In the genomic region with DNA sequence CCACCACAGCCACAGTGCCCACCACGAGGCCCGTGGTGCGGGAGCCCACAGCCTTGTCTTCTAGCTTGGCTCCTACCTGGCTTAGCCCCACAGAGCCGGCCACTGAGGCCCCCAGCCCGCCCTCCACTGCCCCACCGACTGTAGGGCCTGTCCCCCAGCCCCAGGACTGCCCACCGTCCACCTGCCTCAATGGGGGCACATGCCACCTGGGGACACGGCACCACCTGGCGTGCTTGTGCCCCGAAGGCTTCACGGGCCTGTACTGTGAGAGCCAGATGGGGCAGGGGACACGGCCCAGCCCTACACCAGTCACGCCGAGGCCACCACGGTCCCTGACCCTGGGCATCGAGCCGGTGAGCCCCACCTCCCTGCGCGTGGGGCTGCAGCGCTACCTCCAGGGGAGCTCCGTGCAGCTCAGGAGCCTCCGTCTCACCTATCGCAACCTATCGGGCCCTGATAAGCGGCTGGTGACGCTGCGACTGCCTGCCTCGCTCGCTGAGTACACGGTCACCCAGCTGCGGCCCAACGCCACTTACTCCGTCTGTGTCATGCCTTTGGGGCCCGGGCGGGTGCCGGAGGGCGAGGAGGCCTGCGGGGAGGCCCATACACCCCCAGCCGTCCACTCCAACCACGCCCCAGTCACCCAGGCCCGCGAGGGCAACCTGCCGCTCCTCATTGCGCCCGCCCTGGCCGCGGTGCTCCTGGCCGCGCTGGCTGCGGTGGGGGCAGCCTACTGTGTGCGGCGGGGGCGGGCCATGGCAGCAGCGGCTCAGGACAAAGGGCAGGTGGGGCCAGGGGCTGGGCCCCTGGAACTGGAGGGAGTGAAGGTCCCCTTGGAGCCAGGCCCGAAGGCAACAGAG, we compare ENCODE assay signal across 28 cellular contexts. TPM values are rescaled to one million over a fixed set of nuclear protein-coding genes. Genes with fewer than 3 reads are reported as not detected.
DNase-seq lines count a peak whose midpoint lies in the region; ATAC-seq and TF ChIP-seq lines count a peak whose summit lies in the region.
"Had no signal": no experiment of that assay in that cellular context is flagged by ENCODE, and none has a peak within 500 bp of the region (broad histone marks: within the 10 kb centered on the region; RNA-seq: fewer than 3 reads in every experiment).

No MANE protein-coding gene starts in this region.

- H3K27me3 Mint-ChIP-seq in stimulated activated naive CD8-positive, alpha-beta T cell treated with anti-CD3 and anti-CD28 coated beads, Interleukin-15, amount 100 ng/mL, for 72 hours = no peaks in the 10 kb centered on the region
- H3K27me3 Mint-ChIP-seq in nephron progenitor cell (ENCODE audit: low read depth, poor library complexity) = peaks cover 3% of the 10 kb centered on the region

- intact Hi-C loops in vagina (cut with DNase I) = no loop called here

- H3K9me3 ChIP-seq in vagina = no peaks in the 10 kb centered on the region
- H3K9me3 ChIP-seq: body of pancreas, colonic mucosa, heart left ventricle, MG63, mucosa of descending colon, neutrophil, uterus had no signal

- H3K36me3 Mint-ChIP-seq in nephron progenitor cell (ENCODE audit: low read depth) = no peaks in the 10 kb centered on the region

- H3K4me3 ChIP-seq in vagina = no peak overlapping the region
- H3K4me3 ChIP-seq: body of pancreas, colonic mucosa, heart left ventricle, MG63, mucosa of descending colon, uterus had no signal

- H3K4me3 Mint-ChIP-seq in stimulated activated naive CD8-positive, alpha-beta T cell treated with anti-CD3 and anti-CD28 coated beads, Interleukin-15, amount 100 ng/mL, for 72 hours = no peak overlapping the region
- H3K4me3 Mint-ChIP-seq in nephron progenitor cell = no peak overlapping the region
- H3K4me3 Mint-ChIP-seq: immature natural killer cell had no signal

- ATAC-seq in stimulated activated naive CD8-positive, alpha-beta T cell treated with anti-CD3 and anti-CD28 coated beads, Interleukin-15, amount 100 ng/mL, for 72 hours = peak; percentile 20
- ATAC-seq in stimulated activated naive CD8-positive, alpha-beta T cell treated with anti-CD3 and anti-CD28 coated beads, Interleukin-15, Interleukin-2, amounts not matched to agents 100 U/mL and 50 U/mL, for 24 hours = no peak
- ATAC-seq: body of pancreas, heart left ventricle, mucosa of descending colon had no signal

- peaks cover 34% of the 10 kb centered on the region for H3K4me1 Mint-ChIP-seq in stimulated activated naive CD8-positive, alpha-beta T cell treated with anti-CD3 and anti-CD28 coated beads, Interleukin-15, amount 100 ng/mL, for 72 hours
- peaks cover 60% of the 10 kb centered on the region for H3K4me1 Mint-ChIP-seq in nephron progenitor cell

- peaks cover 0 to 32% of the 10 kb centered on the region in 2 donors for H3K36me3 ChIP-seq in vagina
- H3K36me3 ChIP-seq: colonic mucosa, uterus had no signal

- no peak overlapping the region for H3K27ac Mint-ChIP-seq in stimulated activated naive CD8-positive, alpha-beta T cell treated with anti-CD3 and anti-CD28 coated beads, Interleukin-15, amount 100 ng/mL, for 72 hours
- H3K27ac Mint-ChIP-seq in nephron progenitor cell = no peak overlapping the region

- H3K4me1 ChIP-seq in vagina = peaks cover 65% of the 10 kb centered on the region
- H3K4me1 ChIP-seq: colonic mucosa had no signal

- H3K27ac ChIP-seq in cingulate gyrus (ENCODE audit: low read depth, low read length) = peak overlapping the region; percentile 14
- H3K27ac ChIP-seq in vagina = peak overlapping the region; percentile 20
- H3K27ac ChIP-seq: body of pancreas, C4-2B, colonic mucosa, neutrophil, VCaP had no signal

- TF ChIP-seq CTCF in nephron progenitor cell (IDR thresholded peaks at IDR 0.05) (no peak), vagina (IDR thresholded peaks at IDR 0.05) (no peak)

- no peaks in the 10 kb centered on the region for H3K9me3 Mint-ChIP-seq in stimulated activated naive CD8-positive, alpha-beta T cell treated with anti-CD3 and anti-CD28 coated beads, Interleukin-15, amount 100 ng/mL, for 72 hours
- no peaks in the 10 kb centered on the region for H3K9me3 Mint-ChIP-seq in nephron progenitor cell

- DNase-seq in stimulated activated naive CD8-positive, alpha-beta T cell treated with anti-CD3 and anti-CD28 coated beads, Interleukin-15, amount 100 ng/mL, for 72 hours = no peak
- no peak for DNase-seq in stimulated activated naive CD8-positive, alpha-beta T cell treated with anti-CD3 and anti-CD28 coated beads, Interleukin-15, Interleukin-2, amounts not matched to agents 100 U/mL and 50 U/mL, for 24 hours
- DNase-seq in nephron progenitor cell (peak; percentile 2), vagina (ENCODE audit: extremely low spot score in 2 of 2) (no peak), NCI-H146 treated with DMSO at 0.1 percent for 48 hours (lab: John Stamatoyannopoulos, UW; ENCODE audit: unreplicated experiment) (no peak), HK-2 (ENCODE audit: unreplicated experiment) (no peak), dermis blood vessel endothelial cell (no peak)
- DNase-seq: ACHN; activated CD4-positive, alpha-beta T cell treated with anti-CD3 and anti-CD28 coated beads, Interleukin-2, amount 50 U/mL, for 48 hours; activated effector memory CD4-positive, alpha-beta T cell treated with Interleukin-2 at 50 U/mL for 16 hours; colonic mucosa; EL; immature natural killer cell; MG63; NCI-H1436; NCI-H2171 treated with DMSO at 0.1 percent for 48 hours; NCI-H526; stimulated activated CD4-positive, alpha-beta T cell treated with anti-CD3 and anti-CD28 coated beads, Interleukin-12 subunit alpha, Interleukin-12 subunit beta, amount 100 ng/mL, for 4 hours; stimulated activated CD4-positive, alpha-beta T cell treated with anti-CD3 and anti-CD28 coated beads, Interleukin-4, amount 100 ng/mL, for 4 hours; uterus had no signal

- no peak for TF ChIP-seq POLR2A in vagina (IDR thresholded peaks at IDR 0.05)

- H3K27me3 ChIP-seq in vagina = no peaks in the 10 kb centered on the region
- H3K27me3 ChIP-seq: body of pancreas, colonic mucosa, heart left ventricle, MG63, neutrophil, uterus had no signal

RNA-seq across cellular contexts. Expression of a gene that starts 10.5 kb away (rescaled TPM):
- total RNA-seq in vagina (37.6 TPM), dermis blood vessel endothelial cell (1.9 and 2.2 TPM in 2 replicates)
- total RNA-seq: T-helper 2 cell treated with Interferon-gamma antibody and Interleukin-4, amounts not matched to agents 100 ng/mL and 5 ng/mL, for 36 hours had no signal

RNA-seq across cellular contexts. Expression of a gene that starts 31.0 kb away (rescaled TPM):
- total RNA-seq in vagina (76.1 TPM), dermis blood vessel endothelial cell (11.6 and 15.5 TPM in 2 replicates)

RNA-seq across cellular contexts. Expression of a gene that starts 34.2 kb away (rescaled TPM):
- 30.9 TPM for total RNA-seq in vagina
- total RNA-seq in dermis blood vessel endothelial cell = 44.9 and 58.0 TPM in 2 replicates

RNA-seq across cellular contexts. Expression of a gene that starts 43.5 kb away (rescaled TPM):
- total RNA-seq in vagina (33.6 TPM), dermis blood vessel endothelial cell (41.0 and 58.9 TPM in 2 replicates)

Comparison
In these comparisons a context has a peak if more than half of its experiments do, and no peak if none do; other contexts are left out.
1. RNA of a gene that starts 10.5 kb away (total RNA-seq): 37.6 TPM in vagina (single experiment); 1.9 to 2.2 TPM in dermis blood vessel endothelial cell; every median in the first group is over 10 times any median in the second.